ENCODE assay signal across 35 cellular contexts in the genomic region with DNA sequence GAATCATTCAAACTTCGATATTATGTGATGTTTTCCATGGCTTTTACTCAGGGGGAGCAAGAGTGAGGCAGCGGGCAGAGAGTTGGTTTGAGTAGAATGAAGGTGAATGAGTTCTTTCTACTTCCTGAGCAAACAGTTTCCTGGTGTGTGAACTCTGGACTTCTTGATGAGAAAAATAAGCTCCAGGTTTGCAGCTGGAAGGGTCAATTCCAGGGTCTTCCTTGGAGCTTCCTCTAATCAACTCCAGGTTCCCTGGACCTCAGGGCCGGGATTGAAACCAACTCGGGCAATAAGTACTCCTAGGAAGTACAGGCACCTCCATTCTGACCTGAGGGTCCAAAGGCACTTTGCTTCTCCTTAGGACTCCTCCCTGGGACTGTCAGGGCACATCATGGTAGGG.
"Had no signal": no experiment of that assay in that cellular context is flagged by ENCODE, and none has a peak within 500 bp of the region (broad histone marks: within the 10 kb centered on the region; RNA-seq: fewer than 3 reads in every experiment).

No MANE protein-coding gene starts in this region.

- H3K4me3 ChIP-seq: MG63 had no signal

- DNase-seq: Karpas-422, Kasumi-1, MG63, MM.1S, MV-4-11, NCI-H1048, NCI-H1092, NCI-H1092 treated with DMSO at 0.1 percent for 48 hours, NCI-H1105, NCI-H1105 treated with DMSO at 0.1 percent for 48 hours, NCI-H1417, NCI-H1417 treated with DMSO at 0.1 percent for 48 hours, NCI-H1436, NCI-H1436 treated with DMSO at 0.1 percent for 48 hours, NCI-H146, NCI-H1694, NCI-H1694 treated with DMSO at 0.1 percent for 48 hours, NCI-H187, NCI-H187 treated with DMSO at 0.1 percent for 48 hours, NCI-H1930, NCI-H2029, NCI-H2029 treated with DMSO at 0.1 percent for 48 hours, NCI-H2081, NCI-H2081 treated with DMSO at 0.1 percent for 48 hours, NCI-H2107, NCI-H2171, NCI-H2171 treated with DMSO at 0.1 percent for 48 hours, NCI-H2227 treated with DMSO at 0.1 percent for 48 hours, NCI-H226, NCI-H345, NCI-H446, NCI-H446 treated with DMSO at 0.1 percent for 48 hours, NCI-H510A, NCI-H524 had no signal

- H3K27ac ChIP-seq: KMS-11 had no signal

- H3K36me3 ChIP-seq: MG63 had no signal

- H3K9me3 ChIP-seq: MG63 had no signal

- H3K4me2 ChIP-seq: KMS-11 had no signal

- H3K9ac ChIP-seq: KMS-11 had no signal
